In genomic region chr2:84443477-84443876, GRCh38 we compare ENCODE assay signal across 18 cellular contexts. TPM values are rescaled to one million over a fixed set of nuclear protein-coding genes. Genes with fewer than 3 reads are reported as not detected.
DNase-seq lines count a peak whose midpoint lies in the region; ATAC-seq and TF ChIP-seq lines count a peak whose summit lies in the region.
"Had no signal": no experiment of that assay in that cellular context is flagged by ENCODE, and none has a peak within 500 bp of the region (broad histone marks: within the 10 kb centered on the region; RNA-seq: fewer than 3 reads in every experiment).

No MANE protein-coding gene starts in this region.

- no peaks in the 10 kb centered on the region for H3K4me1 ChIP-seq in CD8-positive, alpha-beta memory T cell (ENCODE audit: insufficient read depth, low read length)
- H3K4me1 ChIP-seq in OCI-LY3 (ENCODE audit: low read length) = peaks cover 12% of the 10 kb centered on the region
- no peaks in the 10 kb centered on the region for H3K4me1 ChIP-seq in naive thymus-derived CD4-positive, alpha-beta T cell (ENCODE audit: control insufficient read depth in 2 of 2, insufficient read depth in 2 of 2, low read length in 2 of 2)

- no peaks in the 10 kb centered on the region; the same call in 1 of the 2 replicates for H4K20me1 ChIP-seq in OCI-LY3 (ENCODE audit: insufficient read depth, low read length)

- no peak for ATAC-seq in naive thymus-derived CD4-positive, alpha-beta T cell
- ATAC-seq in HG02938 (IDR thresholded peaks at IDR 0.05; ENCODE audit: unreplicated experiment) (no peak), HG03095 (IDR thresholded peaks at IDR 0.05; ENCODE audit: unreplicated experiment) (no peak)
- ATAC-seq: HepG2, Right ventricle myocardium inferior had no signal

- H3K4me2 ChIP-seq in OCI-LY3 (ENCODE audit: low read length) = peak overlapping the region; percentile 46

- TF ChIP-seq CTCF in OCI-LY3 (IDR thresholded peaks at IDR 0.05; ENCODE audit: low read depth, low read length) = no peak

- peaks cover 7 to 25% (median 21%) of the 10 kb centered on the region in 3 donors for H3K4me1 Mint-ChIP-seq in CD8-positive, alpha-beta memory T cell
- peaks cover 0 to 26% (median 16%) of the 10 kb centered on the region in 7 donors for H3K4me1 Mint-ChIP-seq in naive thymus-derived CD4-positive, alpha-beta T cell
- H3K4me1 Mint-ChIP-seq: activated B cell treated with CpG ODN at 0.5 μM for 24 hours had no signal

- peak overlapping the region in 5 of 8 donors; percentile 0 to 56 (median 42) for H3K27ac Mint-ChIP-seq in CD8-positive, alpha-beta memory T cell
- peak overlapping the region in 6 of 9 donors; percentile 16 to 85 (median 33) for H3K27ac Mint-ChIP-seq in naive thymus-derived CD4-positive, alpha-beta T cell
- H3K27ac Mint-ChIP-seq: activated B cell treated with CpG ODN at 0.5 μM for 24 hours had no signal

- H3K27me3 Mint-ChIP-seq in CD8-positive, alpha-beta memory T cell = no peaks in the 10 kb centered on the region
- H3K27me3 Mint-ChIP-seq in naive thymus-derived CD4-positive, alpha-beta T cell = no peaks in the 10 kb centered on the region
- H3K27me3 Mint-ChIP-seq: activated B cell treated with CpG ODN at 0.5 μM for 24 hours had no signal

- no peak overlapping the region for H3K4me3 ChIP-seq in CD8-positive, alpha-beta memory T cell (ENCODE audit: low read length)
- no peak overlapping the region for H3K4me3 ChIP-seq in OCI-LY3 (ENCODE audit: low read length)
- H3K4me3 ChIP-seq in naive thymus-derived CD4-positive, alpha-beta T cell (ENCODE audit: low read length) = no peak overlapping the region
- H3K4me3 ChIP-seq: MG63 had no signal

- H2AFZ ChIP-seq in OCI-LY3 (ENCODE audit: low read depth, low read length) = no peak overlapping the region

- H3K4me3 Mint-ChIP-seq in CD8-positive, alpha-beta memory T cell = no peak overlapping the region
- H3K4me3 Mint-ChIP-seq in naive thymus-derived CD4-positive, alpha-beta T cell = no peak overlapping the region
- H3K4me3 Mint-ChIP-seq: activated B cell treated with CpG ODN at 0.5 μM for 24 hours; activated naive CD4-positive, alpha-beta T cell treated with anti-CD3 and anti-CD28 coated beads for 36 hours had no signal

- H3K9me3 ChIP-seq in CD8-positive, alpha-beta memory T cell (ENCODE audit: low read length) = no peaks in the 10 kb centered on the region
- H3K9me3 ChIP-seq in OCI-LY3 (ENCODE audit: insufficient read depth, low read length) = no peaks in the 10 kb centered on the region
- no peaks in the 10 kb centered on the region for H3K9me3 ChIP-seq in naive thymus-derived CD4-positive, alpha-beta T cell (ENCODE audit: control insufficient read depth in 2 of 3, low read length in 3 of 3)
- H3K9me3 ChIP-seq: MG63 had no signal

- no peaks in the 10 kb centered on the region for H3K27me3 ChIP-seq in CD8-positive, alpha-beta memory T cell (ENCODE audit: insufficient read depth, low read length, poor library complexity, severe bottlenecking)
- no peaks in the 10 kb centered on the region for H3K27me3 ChIP-seq in OCI-LY3 (ENCODE audit: low read depth, low read length)
- H3K27me3 ChIP-seq in naive thymus-derived CD4-positive, alpha-beta T cell (ENCODE audit: control insufficient read depth in 2 of 2, insufficient read depth in 2 of 2, low read length in 2 of 2) = no peaks in the 10 kb centered on the region
- H3K27me3 ChIP-seq: MG63 had no signal

- CTCF ChIA-PET in CD8-positive, alpha-beta memory T cell (lab: Charles Lee) = no interaction called here
- CTCF ChIA-PET in naive thymus-derived CD4-positive, alpha-beta T cell (lab: Charles Lee) = no interaction called here

- no peaks in the 10 kb centered on the region for H3K9me3 Mint-ChIP-seq in CD8-positive, alpha-beta memory T cell
- H3K9me3 Mint-ChIP-seq in naive thymus-derived CD4-positive, alpha-beta T cell = no peaks in the 10 kb centered on the region
- H3K9me3 Mint-ChIP-seq: activated B cell treated with CpG ODN at 0.5 μM for 24 hours; activated naive CD4-positive, alpha-beta T cell treated with anti-CD3 and anti-CD28 coated beads for 36 hours had no signal

- H3K9ac ChIP-seq in OCI-LY3 (ENCODE audit: low read length) = no peak overlapping the region

- POLR2A ChIA-PET in CD8-positive, alpha-beta memory T cell (lab: Charles Lee) = no interaction called here
- POLR2A ChIA-PET in naive thymus-derived CD4-positive, alpha-beta T cell (lab: Charles Lee) = no interaction called here

- peaks cover 16 to 89% (median 38%) of the 10 kb centered on the region in 3 donors for H3K36me3 Mint-ChIP-seq in CD8-positive, alpha-beta memory T cell
- H3K36me3 Mint-ChIP-seq in naive thymus-derived CD4-positive, alpha-beta T cell = peaks cover 33 to 76% (median 54%) of the 10 kb centered on the region in 5 donors

- no peak for DNase-seq in CD8-positive, alpha-beta memory T cell
- DNase-seq in naive thymus-derived CD4-positive, alpha-beta T cell = no peak
- no peak for DNase-seq in SHP77 treated with DMSO at 0.1 percent for 48 hours (lab: John Stamatoyannopoulos, UW)
- no peak for DNase-seq in HCEC 1CT
- DNase-seq: activated B cell treated with CpG ODN at 0.5 μM for 24 hours; activated naive CD4-positive, alpha-beta T cell treated with anti-CD3 and anti-CD28 coated beads for 36 hours; Calu3; effector CD8-positive, alpha-beta T cell; GF-D8; MG63; NCI-H187; stimulated activated CD4-positive, alpha-beta T cell treated with anti-CD3 and anti-CD28 coated beads, Interleukin-4, amount 100 ng/mL, for 1 hour had no signal

- intact Hi-C loops in naive thymus-derived CD4-positive, alpha-beta T cell (cut with micrococcal nuclease) = no loop called here

- no peak overlapping the region for H3K27ac ChIP-seq in CD8-positive, alpha-beta memory T cell (ENCODE audit: low read depth, low read length)
- H3K27ac ChIP-seq in OCI-LY3 (ENCODE audit: low read length) (no peak overlapping the region), cingulate gyrus (ENCODE audit: low read depth, low read length) (peak overlapping the region; percentile 85)
- H3K27ac ChIP-seq in naive thymus-derived CD4-positive, alpha-beta T cell (ENCODE audit: low read depth, low read length) = no peak overlapping the region

- H3K36me3 ChIP-seq in CD8-positive, alpha-beta memory T cell (ENCODE audit: insufficient read depth, low read length) = peaks cover 19% of the 10 kb centered on the region
- H3K36me3 ChIP-seq in OCI-LY3 (replicated peaks; ENCODE audit: low read depth, low read length) = peaks cover 46% of the 10 kb centered on the region
- peaks cover 3 to 52% (median 8%) of the 10 kb centered on the region in 3 experiments for H3K36me3 ChIP-seq in naive thymus-derived CD4-positive, alpha-beta T cell (ENCODE audit: control insufficient read depth in 2 of 3, insufficient read depth in 3 of 3, low read length in 3 of 3)

- no peaks in the 10 kb centered on the region for H3K79me2 ChIP-seq in OCI-LY3 (ENCODE audit: low read length)

RNA-seq across cellular contexts. Expression of gene SUCLG1, which starts 15.6 kb away (rescaled TPM):
- total RNA-seq in CD8-positive, alpha-beta memory T cell = 10 to 100 TPM; 66.8 to 72.7 TPM
- 86.0 TPM for polyA plus RNA-seq in CD8-positive, alpha-beta memory T cell
- 10 to 100 TPM; 45.1 to 63.6 (median 47.9) TPM for total RNA-seq in naive thymus-derived CD4-positive, alpha-beta T cell
- 10 to 100 TPM; 85.8 to 85.9 TPM for polyA plus RNA-seq in naive thymus-derived CD4-positive, alpha-beta T cell
